8 cellular contexts compared by ENCODE assay signal in the genomic region with DNA sequence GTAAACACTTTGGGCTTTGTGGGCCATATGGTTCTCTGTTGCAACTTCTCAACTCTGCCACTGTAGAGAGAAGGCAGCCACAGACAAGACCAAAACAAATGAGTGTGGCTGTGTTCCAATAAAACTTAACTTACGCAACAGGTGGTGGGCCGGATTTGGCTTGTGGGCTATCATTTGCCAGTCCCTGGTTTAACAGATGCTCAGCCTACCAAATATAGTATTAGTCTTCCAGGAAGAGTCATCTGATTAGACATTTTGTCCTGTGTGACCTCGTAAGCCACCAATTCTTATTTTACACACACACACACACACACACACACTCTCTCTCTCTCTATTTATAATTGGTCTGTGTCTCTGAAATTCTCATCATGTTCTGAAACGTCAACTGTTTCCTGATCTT.
DNase-seq lines count a peak whose midpoint lies in the region; ATAC-seq and TF ChIP-seq lines count a peak whose summit lies in the region.

No MANE protein-coding gene starts in this region.

- H3K4me2 ChIP-seq in osteoblast (ENCODE audit: insufficient read depth, low read length) = peak overlapping the region; percentile 44

- H3K4me1 ChIP-seq in duodenal mucosa (ENCODE audit: control insufficient read depth in 1 of 2, insufficient read depth in 2 of 2, low read length in 2 of 2) = peaks cover 27 to 39% of the 10 kb centered on the region in 2 donors
- H3K4me1 ChIP-seq in osteoblast (ENCODE audit: insufficient read depth, low read length) = peaks cover 19% of the 10 kb centered on the region

- no peak overlapping the region for H2AFZ ChIP-seq in osteoblast (ENCODE audit: low read length)

- peaks cover 44% of the 10 kb centered on the region for H4K20me1 ChIP-seq in osteoblast (ENCODE audit: insufficient read depth, low read length)

- peaks cover 2% of the 10 kb centered on the region for H3K79me2 ChIP-seq in osteoblast (ENCODE audit: insufficient read depth, low read length)

- H3K36me3 ChIP-seq in duodenal mucosa (ENCODE audit: control insufficient read depth in 1 of 2, insufficient read depth in 2 of 2, low read length in 2 of 2) (no peaks in the 10 kb centered on the region), osteoblast (ENCODE audit: insufficient read depth, low read length) (no peaks in the 10 kb centered on the region)

- DNase-seq in GF-D8 (lab: John Stamatoyannopoulos, UW) = peak; percentile 92
- peak; percentile 67 for DNase-seq in NCI-H82 treated with DMSO at 0.1 percent for 48 hours (lab: John Stamatoyannopoulos, UW; ENCODE audit: unreplicated experiment)
- DNase-seq in osteoblast (ENCODE audit: insufficient read length, low spot score, missing footprints) = no peak
- DNase-seq in stimulated activated CD4-positive, alpha-beta T cell treated with anti-CD3 and anti-CD28 coated beads, Interleukin-15, amount 100 ng/mL, for 24 hours = no peak
- DNase-seq in SK-N-DZ (ENCODE audit: low spot score) = no peak

- H3K9me3 ChIP-seq in duodenal mucosa (ENCODE audit: control insufficient read depth in 1 of 2, low read length in 2 of 2) = no peaks in the 10 kb centered on the region
- H3K9me3 ChIP-seq in osteoblast (ENCODE audit: low read depth, low read length) = no peaks in the 10 kb centered on the region

- H3K4me3 ChIP-seq in duodenal mucosa (ENCODE audit: low read depth in 1 of 2, low read length in 2 of 2) (peak overlapping the region; percentile 8 to 17), osteoblast (ENCODE audit: insufficient read depth, low read length) (no peak overlapping the region)

- H3K27ac ChIP-seq in duodenal mucosa (ENCODE audit: low read depth, low read length) (no peak overlapping the region), osteoblast (ENCODE audit: low read depth, low read length) (no peak overlapping the region)

- no peak overlapping the region for H3K9ac ChIP-seq in duodenal mucosa (ENCODE audit: low read depth in 1 of 2, low read length in 2 of 2)

- no peak for TF ChIP-seq CTCF in osteoblast (IDR thresholded peaks at IDR 0.05; ENCODE audit: extremely low read depth, low read depth, low read length)

- H3K27me3 ChIP-seq in duodenal mucosa (ENCODE audit: control insufficient read depth in 1 of 2, insufficient read depth in 2 of 2, low read length in 2 of 2) = no peaks in the 10 kb centered on the region
- H3K27me3 ChIP-seq in osteoblast (ENCODE audit: insufficient read depth, low read length) = no peaks in the 10 kb centered on the region

- ATAC-seq in GM21390 (IDR thresholded peaks at IDR 0.05; ENCODE audit: unreplicated experiment) = no peak
- ATAC-seq in HG03097 (IDR thresholded peaks at IDR 0.05; ENCODE audit: low FRiP score, unreplicated experiment) = no peak

Comparison
In these comparisons a context has a peak if more than half of its experiments do, and no peak if none do; other contexts are left out.
1. DNase-seq: peak in GF-D8 (single experiment) and NCI-H82 treated with DMSO at 0.1 percent for 48 hours (single experiment); none in osteoblast (single experiment), stimulated activated CD4-positive, alpha-beta T cell treated with anti-CD3 and anti-CD28 coated beads, Interleukin-15, amount 100 ng/mL, for 24 hours (single experiment) and SK-N-DZ (single experiment).